In the genomic region with DNA sequence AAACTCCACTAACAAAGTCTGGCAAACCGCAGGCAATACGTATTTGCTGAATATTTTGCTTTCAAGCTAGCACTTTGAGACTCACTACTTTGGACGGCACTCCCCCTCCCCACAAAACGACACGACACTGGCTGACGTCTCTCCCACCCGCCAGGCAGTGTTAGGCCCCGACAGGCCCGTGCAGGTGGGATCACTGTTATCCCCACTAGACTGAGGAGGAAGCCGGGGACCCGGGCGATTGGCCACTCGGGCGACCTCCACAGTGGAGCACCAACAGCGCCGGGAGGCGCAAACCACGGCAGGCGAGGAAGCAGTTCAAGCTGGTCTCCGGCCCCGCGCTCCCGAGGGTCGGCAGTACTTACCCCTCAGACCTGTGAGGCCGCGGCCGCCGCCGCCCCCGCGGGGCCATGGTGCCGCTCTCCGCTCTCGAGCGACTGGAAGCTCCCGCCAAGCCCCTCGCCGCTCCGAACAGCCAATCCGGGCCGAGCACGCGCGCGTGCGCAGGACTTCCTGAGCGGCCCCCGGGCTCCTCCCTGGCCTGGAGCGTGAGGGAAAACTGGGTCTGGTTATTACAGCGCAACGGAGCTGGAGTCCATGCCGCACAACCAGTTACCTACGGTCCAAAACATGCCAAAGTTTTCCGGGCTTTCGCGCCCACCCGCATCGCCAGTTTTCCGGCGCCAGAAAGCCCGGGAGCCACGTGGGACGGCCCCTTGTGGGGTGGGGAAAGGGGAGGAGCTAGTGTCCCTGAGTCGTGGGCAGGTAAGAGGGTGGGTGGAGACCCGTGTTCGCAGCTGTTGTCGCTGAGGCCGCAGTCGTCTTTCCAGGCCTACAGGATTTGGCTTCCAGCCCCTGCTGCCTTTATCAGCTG, we compare ENCODE assay signal across 8 cellular contexts. TPM values are rescaled to one million over a fixed set of nuclear protein-coding genes. Genes with fewer than 3 reads are reported as not detected.
DNase-seq lines count a peak whose midpoint lies in the region; ATAC-seq, FAIRE-seq and TF ChIP-seq lines count a peak whose summit lies in the region.

A gene with protein sequence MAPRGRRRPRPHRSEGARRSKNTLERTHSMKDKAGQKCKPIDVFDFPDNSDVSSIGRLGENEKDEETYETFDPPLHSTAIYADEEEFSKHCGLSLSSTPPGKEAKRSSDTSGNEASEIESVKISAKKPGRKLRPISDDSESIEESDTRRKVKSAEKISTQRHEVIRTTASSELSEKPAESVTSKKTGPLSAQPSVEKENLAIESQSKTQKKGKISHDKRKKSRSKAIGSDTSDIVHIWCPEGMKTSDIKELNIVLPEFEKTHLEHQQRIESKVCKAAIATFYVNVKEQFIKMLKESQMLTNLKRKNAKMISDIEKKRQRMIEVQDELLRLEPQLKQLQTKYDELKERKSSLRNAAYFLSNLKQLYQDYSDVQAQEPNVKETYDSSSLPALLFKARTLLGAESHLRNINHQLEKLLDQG (minus strand): TSS at position 443 of the 871 bp plus-strand sequence. CDS start 34 bp downstream, at position 409.

- H3K4me3 ChIP-seq in WERI-Rb-1 (ENCODE audit: low read depth, low read length) (peak within 1 kb of the TSS; percentile 96), bronchial epithelial cell (ENCODE audit: low read depth, low read length) (peak within 1 kb of the TSS; percentile 72), small intestine (ENCODE audit: low read depth in 1 of 2, low read length in 2 of 2) (peak within 1 kb of the TSS; percentile 55 to 74)

- H3K27ac ChIP-seq in WERI-Rb-1 (peak within 1 kb of the TSS; percentile 96), small intestine (ENCODE audit: low read depth in 1 of 2, low read length in 1 of 2) (peak within 1 kb of the TSS; percentile 43 to 60)

- H3K36me3 ChIP-seq in WERI-Rb-1 (peaks cover 36% of the 10 kb centered on the region), bronchial epithelial cell (ENCODE audit: control insufficient read depth, insufficient read depth, low read length) (no peaks in the 10 kb centered on the region), small intestine (ENCODE audit: control insufficient read depth in 2 of 2, insufficient read depth in 2 of 2, low read length in 2 of 2) (no peaks in the 10 kb centered on the region)

- H3K4me1 ChIP-seq in small intestine (ENCODE audit: control insufficient read depth in 2 of 2, insufficient read depth in 1 of 2, low read depth in 1 of 2, low read length in 1 of 2) = no peaks in the 10 kb centered on the region

- H3K9me3 ChIP-seq in WERI-Rb-1 (ENCODE audit: severe bottlenecking) = no peaks in the 10 kb centered on the region
- no peaks in the 10 kb centered on the region for H3K9me3 ChIP-seq in small intestine (ENCODE audit: control insufficient read depth, low read depth)

- WGBS in small intestine, 3 donors = 0 to 1% (median 0%) methylated on average over 66 to 69 of the region's 69 CpGs

- FAIRE-seq in bronchial epithelial cell (lab: Jason Lieb, UNC) = no peak
- FAIRE-seq in small intestine (lab: Jason Lieb, UNC) = no peak

- in situ Hi-C loops in ACHN (cut with HindIII; ENCODE audit: low pct_ligation_motif_present, low pct_unique_long_range_greater_than_20kb, low sequenced_read_pairs) = no loop called here

- no peak for TF ChIP-seq CTCF in WERI-Rb-1 (IDR thresholded peaks at IDR 0.05; ENCODE audit: low read depth, low read length)
- TF ChIP-seq CTCF in bronchial epithelial cell (IDR thresholded peaks at IDR 0.05; ENCODE audit: insufficient read depth, low read length, severe bottlenecking) = no peak

- H3K27me3 ChIP-seq in WERI-Rb-1 (ENCODE audit: insufficient read depth, low read depth, severe bottlenecking) (no peaks in the 10 kb centered on the region), bronchial epithelial cell (ENCODE audit: control insufficient read depth, insufficient read depth, low read length) (no peaks in the 10 kb centered on the region), small intestine (ENCODE audit: control insufficient read depth in 2 of 2, insufficient read depth in 2 of 2, low read length in 2 of 2) (no peaks in the 10 kb centered on the region)

- DNase-seq in ACHN = peak; percentile 97
- DNase-seq in NCI-H2227 (lab: John Stamatoyannopoulos, UW; ENCODE audit: unreplicated experiment) = peak; percentile 98
- peak; percentile 99 for DNase-seq in WERI-Rb-1
- peak; percentile 92 for DNase-seq in bronchial epithelial cell (ENCODE audit: low read depth)
- peak; percentile 99 for DNase-seq in iPS-NIHi11 (ENCODE audit: low spot score)
- DNase-seq in small intestine = peak; percentile 99

- peak; percentile 97 for ATAC-seq in GM18873 (IDR thresholded peaks at IDR 0.05; ENCODE audit: low FRiP score, unreplicated experiment)
- ATAC-seq in HG03139 (IDR thresholded peaks at IDR 0.05; ENCODE audit: unreplicated experiment) = peak; percentile 91

RNA-seq across cellular contexts. Expression of the gene that starts here (rescaled TPM):
- total RNA-seq in bronchial epithelial cell = 1.9 and 2.1 TPM in 2 replicates
- 10 to 100 TPM in 1 of 3 donors, 1 to 10 TPM in 2; 1.6 to 17.2 (median 1.8) TPM for polyA plus RNA-seq in small intestine

Comparison
In these comparisons a context has a peak if more than half of its experiments do, and no peak if none do; other contexts are left out.
1. Peak in every context shown above with its lines: DNase-seq, ATAC-seq, H3K4me3 ChIP-seq and H3K27ac ChIP-seq.